In genomic region chr3:52149726-52150125, GRCh38 we compare ENCODE assay signal across 30 cellular contexts.
"Had no signal": no experiment of that assay in that cellular context is flagged by ENCODE, and none has a peak within 500 bp of the region (broad histone marks: within the 10 kb centered on the region; RNA-seq: fewer than 3 reads in every experiment).

No MANE protein-coding gene starts in this region.

- H3K27ac Mint-ChIP-seq: immature natural killer cell; stimulated activated memory B cell treated with anti-CD40 and anti-IgM and Interleukin-4, amounts not matched to agents 10 μg/mL and 1 μg/mL and 100 μg/mL, for 72 hours; stimulated activated naive CD8-positive, alpha-beta T cell treated with anti-CD3 and anti-CD28 coated beads, Interleukin-15, amount 100 ng/mL, for 72 hours had no signal

- ATAC-seq: heart left ventricle; left colon; left lung; lower lobe of right lung; naive thymus-derived CD8-positive, alpha-beta T cell; pancreas; right cardiac atrium; sciatic nerve; stimulated activated memory B cell treated with anti-CD40 and anti-IgM and Interleukin-4, amounts not matched to agents 10 μg/mL and 1 μg/mL and 100 μg/mL, for 72 hours; stimulated activated naive CD8-positive, alpha-beta T cell treated with anti-CD3 and anti-CD28 coated beads, Interleukin-15, amount 100 ng/mL, for 72 hours had no signal

- H3K27ac ChIP-seq: heart left ventricle, left lung, lower lobe of right lung, pancreas, prostate gland, skin epidermis, testis, thyroid gland, transverse colon, upper lobe of left lung had no signal

- H3K9me3 Mint-ChIP-seq: immature natural killer cell; naive thymus-derived CD8-positive, alpha-beta T cell; stimulated activated memory B cell treated with anti-CD40 and anti-IgM and Interleukin-4, amounts not matched to agents 10 μg/mL and 1 μg/mL and 100 μg/mL, for 72 hours; stimulated activated naive CD8-positive, alpha-beta T cell treated with anti-CD3 and anti-CD28 coated beads, Interleukin-15, amount 100 ng/mL, for 72 hours had no signal

- H3K4me3 Mint-ChIP-seq: immature natural killer cell; naive thymus-derived CD8-positive, alpha-beta T cell; stimulated activated memory B cell treated with anti-CD40 and anti-IgM and Interleukin-4, amounts not matched to agents 10 μg/mL and 1 μg/mL and 100 μg/mL, for 72 hours; stimulated activated naive CD8-positive, alpha-beta T cell treated with anti-CD3 and anti-CD28 coated beads, Interleukin-15, amount 100 ng/mL, for 72 hours had no signal

- FAIRE-seq: islet of Langerhans, kidney, pancreas had no signal

- H3K9me3 ChIP-seq: heart left ventricle, left lung, lower lobe of right lung, pancreas, prostate gland, testis, thyroid gland, transverse colon, upper lobe of left lung had no signal

- H3K27me3 Mint-ChIP-seq: naive thymus-derived CD8-positive, alpha-beta T cell; stimulated activated memory B cell treated with anti-CD40 and anti-IgM and Interleukin-4, amounts not matched to agents 10 μg/mL and 1 μg/mL and 100 μg/mL, for 72 hours; stimulated activated naive CD8-positive, alpha-beta T cell treated with anti-CD3 and anti-CD28 coated beads, Interleukin-15, amount 100 ng/mL, for 72 hours had no signal

- H3K4me3 ChIP-seq: heart left ventricle, left lung, lower lobe of right lung, pancreas, prostate gland, skin epidermis, testis, thyroid gland, transverse colon, upper lobe of left lung had no signal

- H3K27me3 ChIP-seq: heart left ventricle, left lung, pancreas, testis, thyroid gland, transverse colon, upper lobe of left lung had no signal

- H3K36me3 Mint-ChIP-seq: immature natural killer cell; naive thymus-derived CD8-positive, alpha-beta T cell; stimulated activated memory B cell treated with anti-CD40 and anti-IgM and Interleukin-4, amounts not matched to agents 10 μg/mL and 1 μg/mL and 100 μg/mL, for 72 hours had no signal

- DNase-seq: heart left ventricle; hypothalamus; immature natural killer cell; kidney; left colon; left lung; lower lobe of right lung; mammary epithelial cell; mesenchymal stem cell; nucleus accumbens; pancreas; retina; right cardiac atrium; stimulated activated CD4-positive, alpha-beta T cell treated with anti-CD3 and anti-CD28 coated beads, Interleukin-1b, Interleukin-23, amount 100 ng/mL, for 48 hours; stimulated activated CD4-positive, alpha-beta T cell treated with anti-CD3 and anti-CD28 coated beads, Interleukin-2, amount 100 ng/mL, for 48 hours; stimulated activated CD4-positive, alpha-beta T cell treated with anti-CD3 and anti-CD28 coated beads, Interleukin-4, amount 100 ng/mL, for 4 hours; stimulated activated CD8-positive, alpha-beta memory T cell treated with anti-CD3 and anti-CD28 coated beads, Interleukin-4, amount 100 ng/mL, for 48 hours; stimulated activated naive CD4-positive, alpha-beta T cell treated with Interleukin-2 at 50 U/mL for 16 hours; stimulated activated naive CD8-positive, alpha-beta T cell treated with anti-CD3 and anti-CD28 coated beads, Interleukin-15, amount 100 ng/mL, for 72 hours; substantia nigra; testis; thyroid gland; transverse colon; upper lobe of left lung had no signal

- H3K36me3 ChIP-seq: pancreas, prostate gland, thyroid gland, transverse colon had no signal
